ENCODE assay signal across 1 cellular context in genomic region chr17:77555741-77556291, GRCh38.
TF ChIP-seq lines count a peak whose summit lies in the region.

No MANE protein-coding gene starts in this region.

TF ChIP-seq in HEK293, 187 proteins besides CTCF, POLR2A, EP300 and RAD21 (continued from another document and continues in another):
- no peak for TF ChIP-seq PRDM2 (tag by site-specific recombination; IDR thresholded peaks at IDR 0.05; ENCODE audit: borderline replicate concordance)
- TF ChIP-seq ZFP37 (tag by site-specific recombination; IDR thresholded peaks at IDR 0.05): no peak
- 0 out of 2 replicates have a peak, but pooled peaks have one; percentile 47 for TF ChIP-seq ZNF843 (tag by site-specific recombination; IDR thresholded peaks at IDR 0.05)
- TF ChIP-seq ZNF544 (tag by site-specific recombination; IDR thresholded peaks at IDR 0.05): no peak
- TF ChIP-seq ZXDB (tag by site-specific recombination; IDR thresholded peaks at IDR 0.05): no peak
- TF ChIP-seq YY2 (tag by site-specific recombination; IDR thresholded peaks at IDR 0.05): no peak
- no peak for TF ChIP-seq ZNF488 (tag by site-specific recombination; IDR thresholded peaks at IDR 0.05)
- peak; percentile 81 for TF ChIP-seq PRDM10 (tag by site-specific recombination; IDR thresholded peaks at IDR 0.05)
- no peak for TF ChIP-seq BCL11A (tag by site-specific recombination; IDR thresholded peaks at IDR 0.05; ENCODE audit: low read depth)
- TF ChIP-seq GLIS1 (tag by site-specific recombination; IDR thresholded peaks at IDR 0.05): peak; percentile 70
- no peak for TF ChIP-seq ZNF76 (tag by site-specific recombination; IDR thresholded peaks at IDR 0.05; ENCODE audit: borderline replicate concordance, low read depth)
- peak; percentile 87 for TF ChIP-seq ZNF398 (tag by site-specific recombination; IDR thresholded peaks at IDR 0.05)
- no peak for TF ChIP-seq ZNF426 (tag by site-specific recombination; IDR thresholded peaks at IDR 0.05)
- TF ChIP-seq GLIS2 (tag by site-specific recombination; IDR thresholded peaks at IDR 0.05): peak; percentile 21; the same call in 1 of the 2 replicates
- TF ChIP-seq ZNF266 (tag by site-specific recombination; IDR thresholded peaks at IDR 0.05; ENCODE audit: low read depth): no peak
- TF ChIP-seq ZSCAN18 (tag by site-specific recombination; IDR thresholded peaks at IDR 0.05): no peak
- no peak for TF ChIP-seq ZNF362 (tag by site-specific recombination; IDR thresholded peaks at IDR 0.05)
- no peak for TF ChIP-seq ZNF354C (tag by site-specific recombination; IDR thresholded peaks at IDR 0.05; ENCODE audit: borderline replicate concordance, low read depth)
- TF ChIP-seq ZEB2 (tag by site-specific recombination; IDR thresholded peaks at IDR 0.05): no peak
- peak; percentile 56 for TF ChIP-seq ZBTB8A (tag by site-specific recombination; IDR thresholded peaks at IDR 0.05)
- no peak for TF ChIP-seq ZNF629 (tag by site-specific recombination; IDR thresholded peaks at IDR 0.05)
- no peak for TF ChIP-seq ZNF514 (tag by site-specific recombination; IDR thresholded peaks at IDR 0.05)
- peak; percentile 66 for TF ChIP-seq INSM2 (tag by site-specific recombination; IDR thresholded peaks at IDR 0.05)
- TF ChIP-seq ZNF132 (tag by site-specific recombination; IDR thresholded peaks at IDR 0.05; ENCODE audit: borderline replicate concordance): no peak
- TF ChIP-seq ZNF404 (tag by site-specific recombination; IDR thresholded peaks at IDR 0.05): no peak
- TF ChIP-seq ZNF830 (tag by site-specific recombination; IDR thresholded peaks at IDR 0.05; ENCODE audit: low read depth): no peak
- TF ChIP-seq ZNF26 (tag by site-specific recombination; IDR thresholded peaks at IDR 0.05): no peak
- TF ChIP-seq GFI1B (tag by site-specific recombination; IDR thresholded peaks at IDR 0.05): no peak
- TF ChIP-seq ZBTB26 (tag by site-specific recombination; optimal IDR thresholded peaks at IDR 0.05): no peak
- TF ChIP-seq ZSCAN16 (tag by site-specific recombination; IDR thresholded peaks at IDR 0.05): no peak
- TF ChIP-seq ZNF623 (tag by site-specific recombination; IDR thresholded peaks at IDR 0.05): no peak
- TF ChIP-seq ZNF585B (tag by site-specific recombination; IDR thresholded peaks at IDR 0.05): no peak
- no peak for TF ChIP-seq ZBTB48 (tag by site-specific recombination; IDR thresholded peaks at IDR 0.05)
- TF ChIP-seq ZNF148 (tag by site-specific recombination; IDR thresholded peaks at IDR 0.05; ENCODE audit: borderline replicate concordance): no peak
- TF ChIP-seq ZNF121 (tag by site-specific recombination; IDR thresholded peaks at IDR 0.05): no peak
- TF ChIP-seq ZNF324 (tag by site-specific recombination; IDR thresholded peaks at IDR 0.05): 0 out of 2 replicates have a peak, but pooled peaks have one; percentile 46
- no peak for TF ChIP-seq HOXC10 (CRISPR knock-in tag; IDR thresholded peaks at IDR 0.05)
